ENCODE assay signal across 1 cellular context in the genomic region with DNA sequence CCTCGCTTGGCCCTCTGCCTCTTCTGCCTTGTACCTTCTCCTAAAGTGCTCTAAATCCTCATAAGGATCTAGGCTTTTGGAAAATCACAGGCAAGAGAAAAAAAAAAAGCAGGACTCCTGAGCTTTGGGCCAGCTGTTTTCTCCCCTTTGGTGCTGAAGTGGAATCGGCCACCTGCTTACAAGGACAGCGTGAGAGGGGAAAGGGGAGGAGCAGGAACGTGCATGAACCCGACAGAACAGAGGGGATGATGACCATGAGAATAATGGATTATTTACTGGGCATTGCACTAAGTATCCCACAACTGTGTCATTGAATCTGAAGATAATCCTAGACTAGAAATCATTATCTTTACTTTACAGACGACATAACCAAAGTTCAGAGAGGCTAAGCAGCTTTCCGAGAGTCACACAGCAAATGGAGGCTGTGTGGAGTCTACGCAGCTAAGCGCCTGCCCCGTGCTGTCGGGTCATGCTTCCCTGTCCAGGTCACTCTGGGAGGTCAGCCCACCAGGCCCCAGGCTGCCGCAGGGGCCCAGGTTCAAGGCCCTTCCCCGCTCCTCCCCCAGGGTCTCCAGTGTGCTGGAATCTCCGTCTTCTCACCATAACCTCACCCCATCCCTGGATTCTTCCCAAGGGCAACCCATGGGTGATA.
TF ChIP-seq lines count a peak whose summit lies in the region.

No MANE protein-coding gene starts in this region.

TF ChIP-seq in WTC11, 78 proteins besides CTCF, POLR2A, EP300 and RAD21 (continued from another document):
- no peak for TF ChIP-seq PRDM15 (CRISPR knock-in tag; IDR thresholded peaks at IDR 0.05)
- no peak for TF ChIP-seq ZNF423 (CRISPR knock-in tag; IDR thresholded peaks at IDR 0.05)
- TF ChIP-seq GABPB1 (CRISPR knock-in tag; IDR thresholded peaks at IDR 0.05), result no peak
- no peak for TF ChIP-seq TEAD1 (CRISPR knock-in tag; IDR thresholded peaks at IDR 0.05)
- TF ChIP-seq, protein P1, sequence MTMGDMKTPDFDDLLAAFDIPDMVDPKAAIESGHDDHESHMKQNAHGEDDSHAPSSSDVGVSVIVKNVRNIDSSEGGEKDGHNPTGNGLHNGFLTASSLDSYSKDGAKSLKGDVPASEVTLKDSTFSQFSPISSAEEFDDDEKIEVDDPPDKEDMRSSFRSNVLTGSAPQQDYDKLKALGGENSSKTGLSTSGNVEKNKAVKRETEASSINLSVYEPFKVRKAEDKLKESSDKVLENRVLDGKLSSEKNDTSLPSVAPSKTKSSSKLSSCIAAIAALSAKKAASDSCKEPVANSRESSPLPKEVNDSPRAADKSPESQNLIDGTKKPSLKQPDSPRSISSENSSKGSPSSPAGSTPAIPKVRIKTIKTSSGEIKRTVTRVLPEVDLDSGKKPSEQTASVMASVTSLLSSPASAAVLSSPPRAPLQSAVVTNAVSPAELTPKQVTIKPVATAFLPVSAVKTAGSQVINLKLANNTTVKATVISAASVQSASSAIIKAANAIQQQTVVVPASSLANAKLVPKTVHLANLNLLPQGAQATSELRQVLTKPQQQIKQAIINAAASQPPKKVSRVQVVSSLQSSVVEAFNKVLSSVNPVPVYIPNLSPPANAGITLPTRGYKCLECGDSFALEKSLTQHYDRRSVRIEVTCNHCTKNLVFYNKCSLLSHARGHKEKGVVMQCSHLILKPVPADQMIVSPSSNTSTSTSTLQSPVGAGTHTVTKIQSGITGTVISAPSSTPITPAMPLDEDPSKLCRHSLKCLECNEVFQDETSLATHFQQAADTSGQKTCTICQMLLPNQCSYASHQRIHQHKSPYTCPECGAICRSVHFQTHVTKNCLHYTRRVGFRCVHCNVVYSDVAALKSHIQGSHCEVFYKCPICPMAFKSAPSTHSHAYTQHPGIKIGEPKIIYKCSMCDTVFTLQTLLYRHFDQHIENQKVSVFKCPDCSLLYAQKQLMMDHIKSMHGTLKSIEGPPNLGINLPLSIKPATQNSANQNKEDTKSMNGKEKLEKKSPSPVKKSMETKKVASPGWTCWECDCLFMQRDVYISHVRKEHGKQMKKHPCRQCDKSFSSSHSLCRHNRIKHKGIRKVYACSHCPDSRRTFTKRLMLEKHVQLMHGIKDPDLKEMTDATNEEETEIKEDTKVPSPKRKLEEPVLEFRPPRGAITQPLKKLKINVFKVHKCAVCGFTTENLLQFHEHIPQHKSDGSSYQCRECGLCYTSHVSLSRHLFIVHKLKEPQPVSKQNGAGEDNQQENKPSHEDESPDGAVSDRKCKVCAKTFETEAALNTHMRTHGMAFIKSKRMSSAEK (CRISPR knock-in tag; IDR thresholded peaks at IDR 0.05; ENCODE audit: borderline replicate concordance), result no peak
- no peak for TF ChIP-seq NR3C1 (CRISPR knock-in tag; conservative IDR thresholded peaks at IDR 0.05; ENCODE audit: low read depth)
- TF ChIP-seq, protein P2, sequence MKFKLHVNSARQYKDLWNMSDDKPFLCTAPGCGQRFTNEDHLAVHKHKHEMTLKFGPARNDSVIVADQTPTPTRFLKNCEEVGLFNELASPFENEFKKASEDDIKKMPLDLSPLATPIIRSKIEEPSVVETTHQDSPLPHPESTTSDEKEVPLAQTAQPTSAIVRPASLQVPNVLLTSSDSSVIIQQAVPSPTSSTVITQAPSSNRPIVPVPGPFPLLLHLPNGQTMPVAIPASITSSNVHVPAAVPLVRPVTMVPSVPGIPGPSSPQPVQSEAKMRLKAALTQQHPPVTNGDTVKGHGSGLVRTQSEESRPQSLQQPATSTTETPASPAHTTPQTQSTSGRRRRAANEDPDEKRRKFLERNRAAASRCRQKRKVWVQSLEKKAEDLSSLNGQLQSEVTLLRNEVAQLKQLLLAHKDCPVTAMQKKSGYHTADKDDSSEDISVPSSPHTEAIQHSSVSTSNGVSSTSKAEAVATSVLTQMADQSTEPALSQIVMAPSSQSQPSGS (CRISPR knock-in tag; IDR thresholded peaks at IDR 0.05; ENCODE audit: borderline replicate concordance, low read depth), result no peak
- no peak for TF ChIP-seq ZNF671 (CRISPR knock-in tag; IDR thresholded peaks at IDR 0.05)
- no peak for TF ChIP-seq CREB1 (CRISPR knock-in tag; IDR thresholded peaks at IDR 0.05)
- TF ChIP-seq, protein P3, sequence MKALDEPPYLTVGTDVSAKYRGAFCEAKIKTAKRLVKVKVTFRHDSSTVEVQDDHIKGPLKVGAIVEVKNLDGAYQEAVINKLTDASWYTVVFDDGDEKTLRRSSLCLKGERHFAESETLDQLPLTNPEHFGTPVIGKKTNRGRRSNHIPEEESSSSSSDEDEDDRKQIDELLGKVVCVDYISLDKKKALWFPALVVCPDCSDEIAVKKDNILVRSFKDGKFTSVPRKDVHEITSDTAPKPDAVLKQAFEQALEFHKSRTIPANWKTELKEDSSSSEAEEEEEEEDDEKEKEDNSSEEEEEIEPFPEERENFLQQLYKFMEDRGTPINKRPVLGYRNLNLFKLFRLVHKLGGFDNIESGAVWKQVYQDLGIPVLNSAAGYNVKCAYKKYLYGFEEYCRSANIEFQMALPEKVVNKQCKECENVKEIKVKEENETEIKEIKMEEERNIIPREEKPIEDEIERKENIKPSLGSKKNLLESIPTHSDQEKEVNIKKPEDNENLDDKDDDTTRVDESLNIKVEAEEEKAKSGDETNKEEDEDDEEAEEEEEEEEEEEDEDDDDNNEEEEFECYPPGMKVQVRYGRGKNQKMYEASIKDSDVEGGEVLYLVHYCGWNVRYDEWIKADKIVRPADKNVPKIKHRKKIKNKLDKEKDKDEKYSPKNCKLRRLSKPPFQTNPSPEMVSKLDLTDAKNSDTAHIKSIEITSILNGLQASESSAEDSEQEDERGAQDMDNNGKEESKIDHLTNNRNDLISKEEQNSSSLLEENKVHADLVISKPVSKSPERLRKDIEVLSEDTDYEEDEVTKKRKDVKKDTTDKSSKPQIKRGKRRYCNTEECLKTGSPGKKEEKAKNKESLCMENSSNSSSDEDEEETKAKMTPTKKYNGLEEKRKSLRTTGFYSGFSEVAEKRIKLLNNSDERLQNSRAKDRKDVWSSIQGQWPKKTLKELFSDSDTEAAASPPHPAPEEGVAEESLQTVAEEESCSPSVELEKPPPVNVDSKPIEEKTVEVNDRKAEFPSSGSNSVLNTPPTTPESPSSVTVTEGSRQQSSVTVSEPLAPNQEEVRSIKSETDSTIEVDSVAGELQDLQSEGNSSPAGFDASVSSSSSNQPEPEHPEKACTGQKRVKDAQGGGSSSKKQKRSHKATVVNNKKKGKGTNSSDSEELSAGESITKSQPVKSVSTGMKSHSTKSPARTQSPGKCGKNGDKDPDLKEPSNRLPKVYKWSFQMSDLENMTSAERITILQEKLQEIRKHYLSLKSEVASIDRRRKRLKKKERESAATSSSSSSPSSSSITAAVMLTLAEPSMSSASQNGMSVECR (CRISPR knock-in tag; IDR thresholded peaks at IDR 0.05; ENCODE audit: borderline replicate concordance), result no peak
- no peak for TF ChIP-seq ESRRA (CRISPR knock-in tag; IDR thresholded peaks at IDR 0.05; ENCODE audit: borderline replicate concordance)
- no peak for TF ChIP-seq OVOL2 (CRISPR knock-in tag; IDR thresholded peaks at IDR 0.05; ENCODE audit: borderline replicate concordance)
- TF ChIP-seq, protein P4, sequence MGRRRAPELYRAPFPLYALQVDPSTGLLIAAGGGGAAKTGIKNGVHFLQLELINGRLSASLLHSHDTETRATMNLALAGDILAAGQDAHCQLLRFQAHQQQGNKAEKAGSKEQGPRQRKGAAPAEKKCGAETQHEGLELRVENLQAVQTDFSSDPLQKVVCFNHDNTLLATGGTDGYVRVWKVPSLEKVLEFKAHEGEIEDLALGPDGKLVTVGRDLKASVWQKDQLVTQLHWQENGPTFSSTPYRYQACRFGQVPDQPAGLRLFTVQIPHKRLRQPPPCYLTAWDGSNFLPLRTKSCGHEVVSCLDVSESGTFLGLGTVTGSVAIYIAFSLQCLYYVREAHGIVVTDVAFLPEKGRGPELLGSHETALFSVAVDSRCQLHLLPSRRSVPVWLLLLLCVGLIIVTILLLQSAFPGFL (CRISPR knock-in tag; IDR thresholded peaks at IDR 0.05; ENCODE audit: borderline replicate concordance), result no peak
- TF ChIP-seq, protein P5, sequence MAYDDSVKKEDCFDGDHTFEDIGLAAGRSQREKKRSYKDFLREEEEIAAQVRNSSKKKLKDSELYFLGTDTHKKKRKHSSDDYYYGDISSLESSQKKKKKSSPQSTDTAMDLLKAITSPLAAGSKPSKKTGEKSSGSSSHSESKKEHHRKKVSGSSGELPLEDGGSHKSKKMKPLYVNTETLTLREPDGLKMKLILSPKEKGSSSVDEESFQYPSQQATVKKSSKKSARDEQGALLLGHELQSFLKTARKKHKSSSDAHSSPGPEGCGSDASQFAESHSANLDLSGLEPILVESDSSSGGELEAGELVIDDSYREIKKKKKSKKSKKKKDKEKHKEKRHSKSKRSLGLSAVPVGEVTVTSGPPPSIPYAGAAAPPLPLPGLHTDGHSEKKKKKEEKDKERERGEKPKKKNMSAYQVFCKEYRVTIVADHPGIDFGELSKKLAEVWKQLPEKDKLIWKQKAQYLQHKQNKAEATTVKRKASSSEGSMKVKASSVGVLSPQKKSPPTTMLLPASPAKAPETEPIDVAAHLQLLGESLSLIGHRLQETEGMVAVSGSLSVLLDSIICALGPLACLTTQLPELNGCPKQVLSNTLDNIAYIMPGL (CRISPR knock-in tag; IDR thresholded peaks at IDR 0.05), result no peak
- TF ChIP-seq HMGA2 (CRISPR knock-in tag; IDR thresholded peaks at IDR 0.05), result no peak
- TF ChIP-seq, protein P6, sequence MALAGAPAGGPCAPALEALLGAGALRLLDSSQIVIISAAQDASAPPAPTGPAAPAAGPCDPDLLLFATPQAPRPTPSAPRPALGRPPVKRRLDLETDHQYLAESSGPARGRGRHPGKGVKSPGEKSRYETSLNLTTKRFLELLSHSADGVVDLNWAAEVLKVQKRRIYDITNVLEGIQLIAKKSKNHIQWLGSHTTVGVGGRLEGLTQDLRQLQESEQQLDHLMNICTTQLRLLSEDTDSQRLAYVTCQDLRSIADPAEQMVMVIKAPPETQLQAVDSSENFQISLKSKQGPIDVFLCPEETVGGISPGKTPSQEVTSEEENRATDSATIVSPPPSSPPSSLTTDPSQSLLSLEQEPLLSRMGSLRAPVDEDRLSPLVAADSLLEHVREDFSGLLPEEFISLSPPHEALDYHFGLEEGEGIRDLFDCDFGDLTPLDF (CRISPR knock-in tag; IDR thresholded peaks at IDR 0.05), result no peak
- no peak for TF ChIP-seq NR2C2 (CRISPR knock-in tag; IDR thresholded peaks at IDR 0.05)
TF ChIP-seq in WTC11: peak in this region for 0.
